ENCODE assay signal across 9 cellular contexts in genomic region chr7:116582806-116583444, GRCh38. TPM values are rescaled to one million over a fixed set of nuclear protein-coding genes. Genes with fewer than 3 reads are reported as not detected.
DNase-seq lines count a peak whose midpoint lies in the region; ATAC-seq and TF ChIP-seq lines count a peak whose summit lies in the region.
"Had no signal": no experiment of that assay in that cellular context is flagged by ENCODE, and none has a peak within 500 bp of the region (broad histone marks: within the 10 kb centered on the region; RNA-seq: fewer than 3 reads in every experiment).

No MANE protein-coding gene starts in this region.

- no peak overlapping the region for H3K4me3 ChIP-seq in esophagus squamous epithelium

- H3K36me3 Mint-ChIP-seq in stimulated activated naive CD8-positive, alpha-beta T cell treated with anti-CD3 and anti-CD28 coated beads, Interleukin-15, Interleukin-2, amounts not matched to agents 100 ng/mL and 50 ng/mL, for 24 hours (ENCODE audit: low read depth), result no peaks in the 10 kb centered on the region

- DNase-seq in esophagus squamous epithelium (lab: John Stamatoyannopoulos, UW) (no peak), NCI-H146 treated with DMSO at 0.1 percent for 48 hours (lab: John Stamatoyannopoulos, UW; ENCODE audit: unreplicated experiment) (no peak), CD1c-positive myeloid dendritic cell (ENCODE audit: extremely low spot score) (no peak), DMS53 treated with DMSO at 0.1 percent for 48 hours (lab: John Stamatoyannopoulos, UW; ENCODE audit: unreplicated experiment) (no peak)
- DNase-seq: NCI-H446 treated with DMSO at 0.1 percent for 48 hours had no signal

- H3K9me3 ChIP-seq in esophagus squamous epithelium, result no peaks in the 10 kb centered on the region

- TF ChIP-seq POLR2A in esophagus squamous epithelium (IDR thresholded peaks at IDR 0.05), result no peak

- peak overlapping the region; percentile 88 for H3K27ac Mint-ChIP-seq in stimulated activated naive CD8-positive, alpha-beta T cell treated with anti-CD3 and anti-CD28 coated beads, Interleukin-15, Interleukin-2, amounts not matched to agents 100 ng/mL and 50 ng/mL, for 24 hours

- H3K4me3 Mint-ChIP-seq in stimulated activated naive CD8-positive, alpha-beta T cell treated with anti-CD3 and anti-CD28 coated beads, Interleukin-15, Interleukin-2, amounts not matched to agents 100 ng/mL and 50 ng/mL, for 24 hours, result peak overlapping the region; percentile 60

- no peaks in the 10 kb centered on the region for H3K36me3 ChIP-seq in esophagus squamous epithelium

- peaks cover 0 to 3% (median 3%) of the 10 kb centered on the region in 3 donors for H3K4me1 ChIP-seq in esophagus squamous epithelium

- H3K9me3 Mint-ChIP-seq in stimulated activated naive CD8-positive, alpha-beta T cell treated with anti-CD3 and anti-CD28 coated beads, Interleukin-15, Interleukin-2, amounts not matched to agents 100 ng/mL and 50 ng/mL, for 24 hours, result no peaks in the 10 kb centered on the region

- ATAC-seq in GM19397 (IDR thresholded peaks at IDR 0.05; ENCODE audit: unreplicated experiment) (peak; percentile 61), HG03469 (IDR thresholded peaks at IDR 0.05; ENCODE audit: unreplicated experiment) (peak; percentile 28), HG02970 (IDR thresholded peaks at IDR 0.05; ENCODE audit: low FRiP score, unreplicated experiment) (no peak)

- no peaks in the 10 kb centered on the region for H3K27me3 ChIP-seq in esophagus squamous epithelium

- no peaks in the 10 kb centered on the region for H3K27me3 Mint-ChIP-seq in stimulated activated naive CD8-positive, alpha-beta T cell treated with anti-CD3 and anti-CD28 coated beads, Interleukin-15, Interleukin-2, amounts not matched to agents 100 ng/mL and 50 ng/mL, for 24 hours

- peaks cover 33% of the 10 kb centered on the region for H3K4me1 Mint-ChIP-seq in stimulated activated naive CD8-positive, alpha-beta T cell treated with anti-CD3 and anti-CD28 coated beads, Interleukin-15, Interleukin-2, amounts not matched to agents 100 ng/mL and 50 ng/mL, for 24 hours (ENCODE audit: low read depth)

- whole genome bisulfite sequencing in esophagus squamous epithelium, 2 donors, result 53 to 67% methylated on average over 5 of the region's 5 CpGs

- peak overlapping the region in 3 of 4 donors; percentile 31 to 67 (median 36) for H3K27ac ChIP-seq in esophagus squamous epithelium

- no peak for TF ChIP-seq CTCF in esophagus squamous epithelium (IDR thresholded peaks at IDR 0.05)

- intact Hi-C loops in esophagus squamous epithelium (cut with DNase I), result loop anchor here (10.0 kb wide), 2 partner anchors 48 to 408 kb away; no protein-coding TSS in a partner anchor

RNA-seq across cellular contexts. Expression of gene CAV1, which starts 58.1 kb away (rescaled TPM):
- 100 to 1,000 TPM in 2 of 4 donors, 10 to 100 TPM in 2; 21.7 to 171 (median 86.8) TPM for total RNA-seq in esophagus squamous epithelium
